10 cellular contexts compared by ENCODE assay signal in the genomic region with DNA sequence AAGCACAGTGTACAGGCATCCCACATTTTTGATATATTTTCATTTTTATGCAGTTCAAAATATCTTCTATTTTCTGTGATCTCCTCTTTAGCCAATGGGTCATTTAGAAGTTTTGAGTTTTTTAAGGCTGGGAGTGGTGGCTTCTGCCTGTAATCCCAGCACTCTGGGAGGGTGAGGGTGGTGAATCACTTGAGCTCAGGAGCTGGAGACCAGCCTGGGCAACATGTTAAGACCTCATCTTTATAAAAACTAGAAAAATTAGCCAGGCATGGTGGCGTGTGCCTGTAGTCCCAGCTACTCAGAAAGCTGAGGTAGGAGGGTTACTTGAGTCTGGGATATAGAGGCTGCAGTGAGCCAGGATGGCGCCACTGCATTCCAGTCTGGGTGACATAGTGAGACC. TPM values are rescaled to one million over a fixed set of nuclear protein-coding genes. Genes with fewer than 3 reads are reported as not detected.
DNase-seq lines count a peak whose midpoint lies in the region; TF ChIP-seq lines count a peak whose summit lies in the region.
"Had no signal": no experiment of that assay in that cellular context is flagged by ENCODE, and none has a peak within 500 bp of the region (broad histone marks: within the 10 kb centered on the region; RNA-seq: fewer than 3 reads in every experiment).

No MANE protein-coding gene starts in this region.

- H3K4me1 Mint-ChIP-seq in CD4-positive, alpha-beta memory T cell: peaks cover 32 to 65% (median 44%) of the 10 kb centered on the region in 4 donors

- no peaks in the 10 kb centered on the region for H3K27me3 Mint-ChIP-seq in CD4-positive, alpha-beta memory T cell

- 0 out of 2 replicates have a peak, but pooled peaks cover 3% of the 10 kb centered on the region for H3K36me3 ChIP-seq in Karpas-422 (ENCODE audit: insufficient read depth, low read length)
- H3K36me3 ChIP-seq in CD4-positive, alpha-beta memory T cell (ENCODE audit: insufficient read depth, low read length): no peaks in the 10 kb centered on the region

- no peaks in the 10 kb centered on the region for H3K27me3 ChIP-seq in Karpas-422 (ENCODE audit: low read length)
- no peaks in the 10 kb centered on the region for H3K27me3 ChIP-seq in CD4-positive, alpha-beta memory T cell (ENCODE audit: insufficient read depth, low read length)

- in situ Hi-C loops in KBM-7 (cut with MboI; ENCODE audit: low pct_unique_long_range_greater_than_20kb, low sequenced_read_pairs): no loop called here

- H3K9ac ChIP-seq in Karpas-422 (ENCODE audit: low read length): no peak overlapping the region

- no peak overlapping the region for H2AFZ ChIP-seq in Karpas-422 (ENCODE audit: low read length)

- H3K36me3 Mint-ChIP-seq in CD4-positive, alpha-beta memory T cell: peaks cover 11 to 27% of the 10 kb centered on the region in 2 donors

- POLR2A ChIA-PET in CD4-positive, alpha-beta memory T cell (lab: Charles Lee; ENCODE audit: partially characterized antibody): no interaction called here

- H3K4me3 ChIP-seq in Karpas-422 (ENCODE audit: low read length): no peak overlapping the region
- no peak overlapping the region for H3K4me3 ChIP-seq in epithelial cell of esophagus (ENCODE audit: low read length)
- H3K4me3 ChIP-seq in CD4-positive, alpha-beta memory T cell (ENCODE audit: low read length in 2 of 2): no peak overlapping the region

- no peak overlapping the region for H3K4me3 Mint-ChIP-seq in CD4-positive, alpha-beta memory T cell

- no peaks in the 10 kb centered on the region for H4K20me1 ChIP-seq in Karpas-422 (ENCODE audit: insufficient read depth, low read depth, low read length)

- H3K9me3 Mint-ChIP-seq in CD4-positive, alpha-beta memory T cell: no peaks in the 10 kb centered on the region

- no peak overlapping the region for H3K4me2 ChIP-seq in Karpas-422 (ENCODE audit: low read depth, low read length, poor library complexity, severe bottlenecking)

- no peak overlapping the region for H3K27ac Mint-ChIP-seq in CD4-positive, alpha-beta memory T cell

- CTCF ChIA-PET in CD4-positive, alpha-beta memory T cell (lab: Charles Lee; ENCODE audit: partially characterized antibody): no interaction called here

- no peaks in the 10 kb centered on the region for H3K9me2 ChIP-seq in Karpas-422 (replicated peaks; ENCODE audit: insufficient read depth, low read length)

- DNase-seq in Karpas-422 (peak; percentile 31), epithelial cell of esophagus (ENCODE audit: low read depth) (peak; percentile 39), iris pigment epithelial cell (ENCODE audit: low read depth) (peak; percentile 31), KBM-7 (no peak), 8988T (no peak)
- DNase-seq in CD4-positive, alpha-beta memory T cell: no peak
- DNase-seq in activated CD4-positive, CD25-positive, alpha-beta regulatory T cell (lab: John Stamatoyannopoulos, UW): no peak
- DNase-seq: DMS53, HCEC 1CT had no signal

- peaks cover 83% of the 10 kb centered on the region for H3K79me2 ChIP-seq in Karpas-422 (ENCODE audit: low read length)

- H3K4me1 ChIP-seq in Karpas-422 (ENCODE audit: low read length): peaks cover 6% of the 10 kb centered on the region
- peaks cover 18% of the 10 kb centered on the region for H3K4me1 ChIP-seq in CD4-positive, alpha-beta memory T cell (ENCODE audit: insufficient read depth, low read length)

- intact Hi-C loops in CD4-positive, alpha-beta memory T cell (cut with micrococcal nuclease): no loop called here

- H3K27ac ChIP-seq in Karpas-422 (ENCODE audit: low read length): no peak overlapping the region
- no peak overlapping the region for H3K27ac ChIP-seq in CD4-positive, alpha-beta memory T cell (ENCODE audit: low read depth, low read length)
- H3K27ac ChIP-seq: HL-60 had no signal

- no peak for TF ChIP-seq CTCF in epithelial cell of esophagus (IDR thresholded peaks at IDR 0.05; ENCODE audit: insufficient read depth, low read depth, low read length, missing control alignments)

- no peaks in the 10 kb centered on the region for H3K9me3 ChIP-seq in Karpas-422 (ENCODE audit: low read length)
- H3K9me3 ChIP-seq in CD4-positive, alpha-beta memory T cell (ENCODE audit: control insufficient read depth in 1 of 2, low read length in 2 of 2): no peaks in the 10 kb centered on the region

RNA-seq across cellular contexts. Expression of gene UBR3, which starts 17.8 kb away (rescaled TPM):
- total RNA-seq in Karpas-422 (2014; rRNA removed; shearing (Covaris generic); ENCODE audit: low replicate concordance): 26.7 and 50.8 TPM in 2 replicates
- 10 to 100 TPM; 42.2 to 43.5 TPM for total RNA-seq in CD4-positive, alpha-beta memory T cell
- polyA plus RNA-seq in CD4-positive, alpha-beta memory T cell: 10 to 100 TPM in 1 of 2 donors, 1 to 10 TPM in 1; 4.3 to 13.1 TPM

RNA-seq across cellular contexts. Expression of gene METTL5, which starts 20.3 kb away (rescaled TPM):
- 100 and 105 TPM in 2 replicates for total RNA-seq in Karpas-422 (2014; rRNA removed; shearing (Covaris generic); ENCODE audit: low replicate concordance)
- 10 to 100 TPM; 44.4 to 50.4 TPM for total RNA-seq in CD4-positive, alpha-beta memory T cell
- polyA plus RNA-seq in CD4-positive, alpha-beta memory T cell: 100 to 1,000 TPM; 116 to 166 TPM

RNA-seq across cellular contexts. Expression of gene SSB, which starts 46.3 kb away (rescaled TPM):
- total RNA-seq in Karpas-422 (2014; rRNA removed; shearing (Covaris generic); ENCODE audit: low replicate concordance): 129 and 160 TPM in 2 replicates
- 100 to 1,000 TPM; 112 to 114 TPM for total RNA-seq in CD4-positive, alpha-beta memory T cell
- polyA plus RNA-seq in CD4-positive, alpha-beta memory T cell: 100 to 1,000 TPM; 112 to 149 TPM

Comparison
In these comparisons a context has a peak if more than half of its experiments do, and no peak if none do; other contexts are left out.
1. DNase-seq: peak in Karpas-422 (single experiment), epithelial cell of esophagus (single experiment) and iris pigment epithelial cell (single experiment); none in KBM-7 (single experiment), 8988T (single experiment), CD4-positive, alpha-beta memory T cell (0 of 5) and activated CD4-positive, CD25-positive, alpha-beta regulatory T cell (0 of 4).